15 cellular contexts compared by ENCODE assay signal in the genomic region with DNA sequence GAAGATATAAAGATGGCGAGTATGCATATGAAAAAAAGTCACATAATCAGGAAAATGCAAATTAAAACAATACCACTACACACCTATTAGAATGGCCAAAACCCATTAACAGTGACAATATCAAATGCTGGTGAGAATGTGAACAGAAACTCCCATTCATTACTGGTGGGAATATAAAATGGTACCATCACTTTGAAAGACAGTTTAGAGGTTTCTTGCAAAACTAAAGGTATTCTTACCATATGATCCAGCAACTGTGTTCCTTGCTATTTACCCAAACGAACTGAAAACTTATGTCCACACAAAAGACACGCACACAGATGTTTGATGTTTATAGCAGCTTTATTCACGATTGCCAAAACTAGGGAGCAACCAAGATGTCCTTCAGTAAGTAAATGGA. TPM values are rescaled to one million over a fixed set of nuclear protein-coding genes. Genes with fewer than 3 reads are reported as not detected.
DNase-seq lines count a peak whose midpoint lies in the region; ATAC-seq, FAIRE-seq and TF ChIP-seq lines count a peak whose summit lies in the region.
"Had no signal": no experiment of that assay in that cellular context is flagged by ENCODE, and none has a peak within 500 bp of the region (broad histone marks: within the 10 kb centered on the region; RNA-seq: fewer than 3 reads in every experiment).

No MANE protein-coding gene starts in this region.

- ATAC-seq in activated naive CD4-positive, alpha-beta T cell treated with anti-CD3 and anti-CD28 coated beads, Interleukin-2, amount 50 U/mL, for 72 hours, result no peak
- ATAC-seq in HG02759 (IDR thresholded peaks at IDR 0.05; ENCODE audit: unreplicated experiment), result no peak
- ATAC-seq: activated CD4-positive, CD25-positive, alpha-beta regulatory T cell treated with anti-CD3 and anti-CD28 coated beads, Interleukin-2, amount 50 U/mL, for 24 hours had no signal

- intact Hi-C loops in activated T-helper 1 cell treated with anti-CD3 and anti-CD28 coated beads, Interleukin-12 subunit alpha, Interleukin-12 subunit beta, Interleukin-2, Interleukin-4 antibody, amounts not matched to agents 30 ng/mL and 10 ng/mL and 1 ng/mL, durations not matched to agents 14 hours and 24 hours and 36 hours (cut with micrococcal nuclease), result no loop called here
- intact Hi-C loops in kidney (cut with DNase I), result no loop called here

- no peaks in the 10 kb centered on the region for H3K9me3 ChIP-seq in kidney (ENCODE audit: control insufficient read depth in 1 of 2, low read length in 2 of 2)
- H3K9me3 ChIP-seq: prostate gland had no signal

- H3K27me3 Mint-ChIP-seq in activated naive CD4-positive, alpha-beta T cell treated with anti-CD3 and anti-CD28 coated beads, Interleukin-2, amount 10 ng/mL, durations not matched to agents 7 days and 5 days, result no peaks in the 10 kb centered on the region
- no peaks in the 10 kb centered on the region for H3K27me3 Mint-ChIP-seq in activated T-helper 1 cell treated with anti-CD3 and anti-CD28 coated beads, Interleukin-12 subunit alpha, Interleukin-12 subunit beta, Interleukin-2, Interleukin-4 antibody, amounts not matched to agents 30 ng/mL and 10 ng/mL and 1 ng/mL, durations not matched to agents 14 hours and 24 hours and 36 hours (ENCODE audit: insufficient read depth)
- H3K27me3 Mint-ChIP-seq in type B pancreatic cell, result no peaks in the 10 kb centered on the region

- H3K4me3 ChIP-seq in kidney (ENCODE audit: low read length in 2 of 2), result peak overlapping the region; percentile 12 to 44
- H3K4me3 ChIP-seq: prostate gland had no signal

- TF ChIP-seq CTCF in kidney (IDR thresholded peaks at IDR 0.05; ENCODE audit: borderline replicate concordance, extremely low read depth, insufficient read depth) (no peak), type B pancreatic cell (conservative IDR thresholded peaks at IDR 0.05) (no peak)

- peak overlapping the region; percentile 36 for H3K4me3 Mint-ChIP-seq in activated naive CD4-positive, alpha-beta T cell treated with anti-CD3 and anti-CD28 coated beads, Interleukin-2, amount 10 ng/mL, durations not matched to agents 7 days and 5 days
- H3K4me3 Mint-ChIP-seq in activated T-helper 1 cell treated with anti-CD3 and anti-CD28 coated beads, Interleukin-12 subunit alpha, Interleukin-12 subunit beta, Interleukin-2, Interleukin-4 antibody, amounts not matched to agents 30 ng/mL and 10 ng/mL and 1 ng/mL, durations not matched to agents 14 hours and 24 hours and 36 hours, result peak overlapping the region; percentile 65
- H3K4me3 Mint-ChIP-seq in type B pancreatic cell, result no peak overlapping the region

- DNase-seq in activated naive CD4-positive, alpha-beta T cell treated with anti-CD3 and anti-CD28 coated beads, Interleukin-2, amount 10 ng/mL, durations not matched to agents 7 days and 5 days, result no peak
- DNase-seq in activated naive CD4-positive, alpha-beta T cell treated with anti-CD3 and anti-CD28 coated beads, Interleukin-2, amount 50 U/mL, for 72 hours (ENCODE audit: low spot score in 2 of 2), result no peak
- no peak for DNase-seq in activated T-helper 1 cell treated with anti-CD3 and anti-CD28 coated beads, Interleukin-12 subunit alpha, Interleukin-12 subunit beta, Interleukin-2, Interleukin-4 antibody, amounts not matched to agents 30 ng/mL and 10 ng/mL and 1 ng/mL, durations not matched to agents 14 hours and 24 hours and 36 hours (ENCODE audit: low spot score)
- DNase-seq in kidney (no peak), type B pancreatic cell (ENCODE audit: extremely low spot score, unreplicated experiment) (no peak), GM19240 (ENCODE audit: insufficient read length, low spot score) (no peak), DMS 273 (lab: John Stamatoyannopoulos, UW; ENCODE audit: unreplicated experiment) (no peak)
- DNase-seq: DMS53; NCI-H774; stimulated activated CD4-positive, alpha-beta T cell treated with anti-CD3 and anti-CD28 coated beads, Interleukin-15, amount 100 ng/mL, for 24 hours; SW 1271 had no signal

- peaks cover 3% of the 10 kb centered on the region for H3K9me3 Mint-ChIP-seq in activated naive CD4-positive, alpha-beta T cell treated with anti-CD3 and anti-CD28 coated beads, Interleukin-2, amount 10 ng/mL, durations not matched to agents 7 days and 5 days
- peaks cover 4 to 12% of the 10 kb centered on the region in 2 donors for H3K9me3 Mint-ChIP-seq in activated naive CD4-positive, alpha-beta T cell treated with anti-CD3 and anti-CD28 coated beads, Interleukin-2, amount 50 U/mL, for 72 hours
- H3K9me3 Mint-ChIP-seq in activated T-helper 1 cell treated with anti-CD3 and anti-CD28 coated beads, Interleukin-12 subunit alpha, Interleukin-12 subunit beta, Interleukin-2, Interleukin-4 antibody, amounts not matched to agents 30 ng/mL and 10 ng/mL and 1 ng/mL, durations not matched to agents 14 hours and 24 hours and 36 hours, result no peaks in the 10 kb centered on the region
- H3K9me3 Mint-ChIP-seq in type B pancreatic cell, result peaks cover 5% of the 10 kb centered on the region

- peaks cover 34% of the 10 kb centered on the region for H3K36me3 Mint-ChIP-seq in activated naive CD4-positive, alpha-beta T cell treated with anti-CD3 and anti-CD28 coated beads, Interleukin-2, amount 10 ng/mL, durations not matched to agents 7 days and 5 days
- peaks cover 8 to 40% of the 10 kb centered on the region in 2 donors for H3K36me3 Mint-ChIP-seq in activated naive CD4-positive, alpha-beta T cell treated with anti-CD3 and anti-CD28 coated beads, Interleukin-2, amount 50 U/mL, for 72 hours
- H3K36me3 Mint-ChIP-seq in activated T-helper 1 cell treated with anti-CD3 and anti-CD28 coated beads, Interleukin-12 subunit alpha, Interleukin-12 subunit beta, Interleukin-2, Interleukin-4 antibody, amounts not matched to agents 30 ng/mL and 10 ng/mL and 1 ng/mL, durations not matched to agents 14 hours and 24 hours and 36 hours (ENCODE audit: low read depth), result peaks cover 37% of the 10 kb centered on the region
- H3K36me3 Mint-ChIP-seq in type B pancreatic cell, result peaks cover 13% of the 10 kb centered on the region

- CTCF ChIA-PET in activated naive CD4-positive, alpha-beta T cell treated with anti-CD3 and anti-CD28 coated beads, Interleukin-2, amount 10 ng/mL, durations not matched to agents 7 days and 5 days (lab: Charles Lee), result no interaction called here

- FAIRE-seq in kidney (lab: Jason Lieb, UNC), result no peak
- FAIRE-seq: HTR-8/SVneo had no signal

- no peak overlapping the region for H3K9ac ChIP-seq in kidney (ENCODE audit: low read length in 2 of 2)

- peak overlapping the region in 1 of 2 donors; percentile 32 for H3K27ac ChIP-seq in kidney (ENCODE audit: low read depth in 2 of 2, low read length in 2 of 2)

- H3K4me1 Mint-ChIP-seq in activated naive CD4-positive, alpha-beta T cell treated with anti-CD3 and anti-CD28 coated beads, Interleukin-2, amount 10 ng/mL, durations not matched to agents 7 days and 5 days, result peaks cover 86% of the 10 kb centered on the region
- H3K4me1 Mint-ChIP-seq in activated T-helper 1 cell treated with anti-CD3 and anti-CD28 coated beads, Interleukin-12 subunit alpha, Interleukin-12 subunit beta, Interleukin-2, Interleukin-4 antibody, amounts not matched to agents 30 ng/mL and 10 ng/mL and 1 ng/mL, durations not matched to agents 14 hours and 24 hours and 36 hours (ENCODE audit: low read depth), result peaks cover 76% of the 10 kb centered on the region
- peaks cover 26% of the 10 kb centered on the region for H3K4me1 Mint-ChIP-seq in type B pancreatic cell (ENCODE audit: unreplicated experiment)

- no peaks in the 10 kb centered on the region for H3K36me3 ChIP-seq in kidney (ENCODE audit: control insufficient read depth in 1 of 2, insufficient read depth in 2 of 2, low read length in 2 of 2)
- H3K36me3 ChIP-seq: prostate gland had no signal

- no peak overlapping the region for H3K27ac Mint-ChIP-seq in activated naive CD4-positive, alpha-beta T cell treated with anti-CD3 and anti-CD28 coated beads, Interleukin-2, amount 10 ng/mL, durations not matched to agents 7 days and 5 days
- no peak overlapping the region for H3K27ac Mint-ChIP-seq in activated naive CD4-positive, alpha-beta T cell treated with anti-CD3 and anti-CD28 coated beads, Interleukin-2, amount 50 U/mL, for 72 hours
- peak overlapping the region; percentile 63 for H3K27ac Mint-ChIP-seq in activated T-helper 1 cell treated with anti-CD3 and anti-CD28 coated beads, Interleukin-12 subunit alpha, Interleukin-12 subunit beta, Interleukin-2, Interleukin-4 antibody, amounts not matched to agents 30 ng/mL and 10 ng/mL and 1 ng/mL, durations not matched to agents 14 hours and 24 hours and 36 hours
- peak overlapping the region; percentile 3 for H3K27ac Mint-ChIP-seq in type B pancreatic cell

- peaks cover 9 to 39% of the 10 kb centered on the region in 2 donors for H3K4me1 ChIP-seq in kidney (ENCODE audit: control insufficient read depth in 1 of 2, insufficient read depth in 1 of 2, low read depth in 1 of 2, low read length in 2 of 2)

RNA-seq across cellular contexts. Expression of a gene that starts 7.4 kb away (rescaled TPM):
- total RNA-seq in activated naive CD4-positive, alpha-beta T cell treated with anti-CD3 and anti-CD28 coated beads, Interleukin-2, amount 50 U/mL, for 72 hours, result 10 to 100 TPM; 65.4 to 82.1 TPM
- total RNA-seq in activated T-helper 1 cell treated with anti-CD3 and anti-CD28 coated beads, Interleukin-12 subunit alpha, Interleukin-12 subunit beta, Interleukin-2, Interleukin-4 antibody, amounts not matched to agents 30 ng/mL and 10 ng/mL and 1 ng/mL, durations not matched to agents 14 hours and 24 hours and 36 hours, result 174 and 177 TPM in 2 replicates
- 244 TPM for total RNA-seq in kidney
- polyA plus RNA-seq in kidney (ENCODE audit: insufficient read depth, low read depth, low replicate concordance), result 118 TPM
- total RNA-seq in type B pancreatic cell (ENCODE audit: low replicate concordance), result 137 and 149 TPM in 2 replicates

Comparison
In these comparisons a context has a peak if more than half of its experiments do, and no peak if none do; other contexts are left out.
1. H3K27ac Mint-ChIP-seq: peak in activated T-helper 1 cell treated with anti-CD3 and anti-CD28 coated beads, Interleukin-12 subunit alpha, Interleukin-12 subunit beta, Interleukin-2, Interleukin-4 antibody, amounts not matched to agents 30 ng/mL and 10 ng/mL and 1 ng/mL, durations not matched to agents 14 hours and 24 hours and 36 hours (single experiment) and type B pancreatic cell (single experiment); none in activated naive CD4-positive, alpha-beta T cell treated with anti-CD3 and anti-CD28 coated beads, Interleukin-2, amount 10 ng/mL, durations not matched to agents 7 days and 5 days (single experiment) and activated naive CD4-positive, alpha-beta T cell treated with anti-CD3 and anti-CD28 coated beads, Interleukin-2, amount 50 U/mL, for 72 hours (0 of 2).